ENCODE assay signal across 1 cellular context in the genomic region with DNA sequence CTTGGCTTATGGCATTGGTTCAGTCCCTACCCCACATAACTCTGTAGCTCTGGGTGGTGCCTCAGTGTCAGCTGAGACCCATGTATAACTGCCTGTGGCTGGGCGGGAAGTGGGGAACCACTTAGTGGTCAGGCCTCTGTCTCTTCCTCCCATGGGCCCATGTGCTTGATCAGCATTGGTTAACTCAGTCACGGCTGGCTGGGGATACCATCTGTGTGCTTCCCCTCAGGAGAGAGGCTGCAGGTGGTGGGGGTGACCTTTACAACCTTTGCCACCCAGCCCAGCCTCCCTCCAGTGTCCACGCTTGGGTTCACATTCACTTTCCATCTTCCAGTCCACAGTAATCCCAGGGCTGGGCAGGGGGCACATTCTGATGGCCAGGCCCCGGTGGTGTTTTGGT.
TF ChIP-seq lines count a peak whose summit lies in the region.

No MANE protein-coding gene starts in this region.

TF ChIP-seq in HepG2, 621 proteins besides CTCF, POLR2A, EP300 and RAD21:
- no peak for TF ChIP-seq SRSF4 (IDR thresholded peaks at IDR 0.05; ENCODE audit: low read depth, low read length, poor library complexity, severe bottlenecking)
- TF ChIP-seq ZNF292 (CRISPR knock-in tag; IDR thresholded peaks at IDR 0.05; ENCODE audit: borderline replicate concordance, low read depth), result no peak
- no peak for TF ChIP-seq RNF2 (conservative IDR thresholded peaks at IDR 0.05; ENCODE audit: low read depth)
- TF ChIP-seq ZNF790 (CRISPR knock-in tag; IDR thresholded peaks at IDR 0.05; ENCODE audit: borderline replicate concordance), result no peak
- TF ChIP-seq, protein P1, sequence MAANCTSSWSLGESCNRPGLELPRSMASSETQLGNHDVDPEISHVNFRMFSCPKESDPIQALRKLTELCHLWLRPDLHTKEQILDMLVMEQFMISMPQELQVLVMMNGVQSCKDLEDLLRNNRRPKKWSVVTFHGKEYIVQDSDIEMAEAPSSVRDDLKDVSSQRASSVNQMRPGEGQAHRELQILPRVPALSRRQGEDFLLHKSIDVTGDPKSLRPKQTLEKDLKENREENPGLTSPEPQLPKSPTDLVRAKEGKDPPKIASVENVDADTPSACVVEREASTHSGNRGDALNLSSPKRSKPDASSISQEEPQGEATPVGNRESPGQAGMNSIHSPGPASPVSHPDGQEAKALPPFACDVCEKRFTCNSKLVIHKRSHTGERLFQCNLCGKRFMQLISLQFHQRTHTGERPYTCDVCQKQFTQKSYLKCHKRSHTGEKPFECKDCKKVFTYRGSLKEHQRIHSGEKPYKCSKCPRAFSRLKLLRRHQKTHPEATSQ (CRISPR knock-in tag; IDR thresholded peaks at IDR 0.05; ENCODE audit: borderline replicate concordance), result no peak
- TF ChIP-seq ZNF577 (CRISPR knock-in tag; IDR thresholded peaks at IDR 0.05; ENCODE audit: borderline replicate concordance, low read depth), result no peak
